1 cellular context compared by ENCODE assay signal in the genomic region with DNA sequence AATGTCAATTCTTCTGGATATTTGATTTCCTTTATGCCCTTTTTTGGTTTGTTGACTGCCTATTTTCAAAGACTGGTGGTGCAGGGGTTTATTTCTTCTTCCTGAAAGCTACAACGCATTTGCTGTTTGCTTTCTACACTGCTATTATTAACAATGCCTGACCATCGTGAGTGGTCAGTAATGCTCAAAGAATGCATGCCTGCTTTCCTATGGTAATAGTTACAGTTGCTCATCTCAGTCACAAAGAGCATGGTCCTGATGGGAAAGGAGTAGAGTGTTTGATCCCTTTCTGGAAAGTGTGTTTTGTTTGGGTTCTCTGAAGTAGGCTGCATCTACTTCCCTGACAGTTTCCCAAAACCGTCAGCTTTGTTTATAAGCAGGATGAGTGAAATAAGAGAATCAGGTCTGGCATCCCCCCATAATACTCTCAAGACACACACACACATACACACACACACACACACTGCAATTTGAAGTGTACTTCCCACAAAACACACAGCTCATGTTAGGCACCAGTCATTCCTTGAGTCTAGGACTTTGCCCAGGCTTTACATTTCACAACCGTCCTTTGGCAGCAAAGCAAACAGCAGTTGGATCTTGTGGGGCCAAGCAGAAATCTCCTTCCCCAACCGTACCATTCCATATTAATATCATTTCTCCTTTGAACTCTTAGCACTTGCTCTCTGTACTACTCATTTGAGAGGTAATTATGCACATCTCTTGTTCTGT.
TF ChIP-seq lines count a peak whose summit lies in the region.

No MANE protein-coding gene starts in this region.

TF ChIP-seq in A549, 52 proteins besides CTCF, POLR2A, EP300 and RAD21 (continued from another document):
- TF ChIP-seq, protein P1, sequence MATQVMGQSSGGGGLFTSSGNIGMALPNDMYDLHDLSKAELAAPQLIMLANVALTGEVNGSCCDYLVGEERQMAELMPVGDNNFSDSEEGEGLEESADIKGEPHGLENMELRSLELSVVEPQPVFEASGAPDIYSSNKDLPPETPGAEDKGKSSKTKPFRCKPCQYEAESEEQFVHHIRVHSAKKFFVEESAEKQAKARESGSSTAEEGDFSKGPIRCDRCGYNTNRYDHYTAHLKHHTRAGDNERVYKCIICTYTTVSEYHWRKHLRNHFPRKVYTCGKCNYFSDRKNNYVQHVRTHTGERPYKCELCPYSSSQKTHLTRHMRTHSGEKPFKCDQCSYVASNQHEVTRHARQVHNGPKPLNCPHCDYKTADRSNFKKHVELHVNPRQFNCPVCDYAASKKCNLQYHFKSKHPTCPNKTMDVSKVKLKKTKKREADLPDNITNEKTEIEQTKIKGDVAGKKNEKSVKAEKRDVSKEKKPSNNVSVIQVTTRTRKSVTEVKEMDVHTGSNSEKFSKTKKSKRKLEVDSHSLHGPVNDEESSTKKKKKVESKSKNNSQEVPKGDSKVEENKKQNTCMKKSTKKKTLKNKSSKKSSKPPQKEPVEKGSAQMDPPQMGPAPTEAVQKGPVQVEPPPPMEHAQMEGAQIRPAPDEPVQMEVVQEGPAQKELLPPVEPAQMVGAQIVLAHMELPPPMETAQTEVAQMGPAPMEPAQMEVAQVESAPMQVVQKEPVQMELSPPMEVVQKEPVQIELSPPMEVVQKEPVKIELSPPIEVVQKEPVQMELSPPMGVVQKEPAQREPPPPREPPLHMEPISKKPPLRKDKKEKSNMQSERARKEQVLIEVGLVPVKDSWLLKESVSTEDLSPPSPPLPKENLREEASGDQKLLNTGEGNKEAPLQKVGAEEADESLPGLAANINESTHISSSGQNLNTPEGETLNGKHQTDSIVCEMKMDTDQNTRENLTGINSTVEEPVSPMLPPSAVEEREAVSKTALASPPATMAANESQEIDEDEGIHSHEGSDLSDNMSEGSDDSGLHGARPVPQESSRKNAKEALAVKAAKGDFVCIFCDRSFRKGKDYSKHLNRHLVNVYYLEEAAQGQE (IDR thresholded peaks at IDR 0.05) = no peak
- TF ChIP-seq GATA3 (IDR thresholded peaks at IDR 0.05; ENCODE audit: borderline replicate concordance) (no peak), MAFK (IDR thresholded peaks at IDR 0.05; ENCODE audit: partially characterized antibody) (no peak), TP53 (CRISPR knock-in tag; IDR thresholded peaks at IDR 0.05) (no peak), JUNB (IDR thresholded peaks at IDR 0.05) (no peak), PHF8 (IDR thresholded peaks at IDR 0.05; ENCODE audit: borderline replicate concordance, low read depth) (no peak), TFCP2L1 (CRISPR knock-in tag; IDR thresholded peaks at IDR 0.05) (no peak), FOSB (CRISPR knock-in tag; IDR thresholded peaks at IDR 0.05) (no peak), ZSCAN20 (CRISPR knock-in tag; IDR thresholded peaks at IDR 0.05) (no peak), FOXS1 (CRISPR knock-in tag; IDR thresholded peaks at IDR 0.05) (no peak), EHF (CRISPR knock-in tag; IDR thresholded peaks at IDR 0.05) (no peak)
TF ChIP-seq in A549: peak in this region for 0.
